Comparison of ENCODE assay signal across 20 cellular contexts in the genomic region with DNA sequence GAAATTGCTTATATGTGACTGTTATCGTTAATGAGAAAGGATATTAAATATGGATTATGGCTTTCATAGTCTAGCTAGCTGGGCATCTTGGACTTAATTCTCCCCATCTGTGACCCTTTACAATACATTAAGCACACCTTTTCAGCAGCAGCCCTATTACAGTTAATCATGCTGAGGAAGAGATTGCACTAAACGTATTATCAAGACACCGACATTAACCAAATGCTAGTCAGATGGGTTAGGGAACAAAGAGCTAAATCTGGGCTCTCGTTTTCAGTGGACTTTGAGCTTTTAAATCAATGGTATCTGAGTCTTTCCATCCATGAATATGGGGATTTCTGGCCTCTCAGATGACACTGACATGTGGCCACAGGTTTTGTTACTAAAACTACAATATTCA.
DNase-seq lines count a peak whose midpoint lies in the region; ATAC-seq, FAIRE-seq and TF ChIP-seq lines count a peak whose summit lies in the region.
"Had no signal": no experiment of that assay in that cellular context is flagged by ENCODE, and none has a peak within 500 bp of the region (broad histone marks: within the 10 kb centered on the region; RNA-seq: fewer than 3 reads in every experiment).

No MANE protein-coding gene starts in this region.

- H3K36me3 ChIP-seq in GM23338 (ENCODE audit: insufficient read depth) = no peaks in the 10 kb centered on the region
- H3K36me3 ChIP-seq: BLaER1 treated with 17β-estradiol and CSF1 and Interleukin-3, amounts not matched to agents 10 nM and 100 nM; SJSA1 had no signal

- no peaks in the 10 kb centered on the region for H3K4me1 Mint-ChIP-seq in activated naive CD8-positive, alpha-beta T cell treated with anti-CD3 and anti-CD28 coated beads for 36 hours
- no peaks in the 10 kb centered on the region for H3K4me1 Mint-ChIP-seq in GM23338

- ATAC-seq in GM23338 (no peak), HG03025 (IDR thresholded peaks at IDR 0.05; ENCODE audit: low FRiP score, unreplicated experiment) (no peak)

- H3K27ac Mint-ChIP-seq in activated naive CD8-positive, alpha-beta T cell treated with anti-CD3 and anti-CD28 coated beads for 36 hours = no peak overlapping the region
- H3K27ac Mint-ChIP-seq in GM23338 = no peak overlapping the region
- H3K27ac Mint-ChIP-seq: CD4-positive, alpha-beta T cell had no signal

- H4K20me1 ChIP-seq in GM23338 (replicated peaks; ENCODE audit: insufficient read depth) = no peaks in the 10 kb centered on the region
- H4K20me1 ChIP-seq: BLaER1 treated with 17β-estradiol and CSF1 and Interleukin-3, amounts not matched to agents 10 nM and 100 nM had no signal

- no peaks in the 10 kb centered on the region for H3K4me1 ChIP-seq in GM23338 (ENCODE audit: insufficient read depth)
- H3K4me1 ChIP-seq: SJSA1 had no signal

- no peaks in the 10 kb centered on the region for H3K27me3 Mint-ChIP-seq in activated naive CD8-positive, alpha-beta T cell treated with anti-CD3 and anti-CD28 coated beads for 36 hours
- no peaks in the 10 kb centered on the region for H3K27me3 Mint-ChIP-seq in GM23338 (ENCODE audit: insufficient read depth, low read depth, poor library complexity)
- H3K27me3 Mint-ChIP-seq: CD4-positive, alpha-beta T cell had no signal

- DNase-seq in D341Med (ENCODE audit: low spot score) (peak; percentile 53), NCI-H524 (lab: John Stamatoyannopoulos, UW) (peak; percentile 83 to 96), NCI-H82 treated with DMSO at 0.1 percent for 48 hours (lab: John Stamatoyannopoulos, UW; ENCODE audit: unreplicated experiment) (peak; percentile 89), GM23338 (ENCODE audit: low spot score) (no peak)
- DNase-seq in activated naive CD8-positive, alpha-beta T cell treated with anti-CD3 and anti-CD28 coated beads for 36 hours = no peak
- DNase-seq: CD4-positive, alpha-beta T cell; H7; KBM-7; NCI-H1105; NCI-H1436 treated with DMSO at 0.1 percent for 48 hours; NCI-H2029; Right ventricle myocardium superior; RPMI8226 had no signal

- H3K9me3 Mint-ChIP-seq in activated naive CD8-positive, alpha-beta T cell treated with anti-CD3 and anti-CD28 coated beads for 36 hours = peaks cover 14% of the 10 kb centered on the region
- H3K9me3 Mint-ChIP-seq in GM23338 = peaks cover 24% of the 10 kb centered on the region

- TF ChIP-seq CTCF in GM23338 (conservative IDR thresholded peaks at IDR 0.05; ENCODE audit: low read depth in 2 of 2) = no peak

- peaks cover 2% of the 10 kb centered on the region for H3K36me3 Mint-ChIP-seq in activated naive CD8-positive, alpha-beta T cell treated with anti-CD3 and anti-CD28 coated beads for 36 hours
- H3K36me3 Mint-ChIP-seq in GM23338 (ENCODE audit: low read depth) = peaks cover 9% of the 10 kb centered on the region; the same call in 2 of the 3 replicates

- no peaks in the 10 kb centered on the region for H3K27me3 ChIP-seq in GM23338 (ENCODE audit: insufficient read depth)
- H3K27me3 ChIP-seq: BLaER1 treated with 17β-estradiol and CSF1 and Interleukin-3, amounts not matched to agents 10 nM and 100 nM; SJSA1 had no signal

- H3K79me2 ChIP-seq in GM23338 (replicated peaks; ENCODE audit: insufficient read depth) = no peaks in the 10 kb centered on the region

- H3K27ac ChIP-seq in GM23338 (ENCODE audit: low read depth) = no peak overlapping the region
- H3K27ac ChIP-seq: SJSA1 had no signal

- no peak overlapping the region for H3K4me2 ChIP-seq in GM23338

- no peak overlapping the region for H3K4me3 ChIP-seq in GM23338
- H3K4me3 ChIP-seq: BLaER1 treated with 17β-estradiol and CSF1 and Interleukin-3, amounts not matched to agents 10 nM and 100 nM; SJSA1 had no signal

- H3K4me3 Mint-ChIP-seq in activated naive CD8-positive, alpha-beta T cell treated with anti-CD3 and anti-CD28 coated beads for 36 hours = no peak overlapping the region
- no peak overlapping the region for H3K4me3 Mint-ChIP-seq in GM23338
- H3K4me3 Mint-ChIP-seq: CD4-positive, alpha-beta T cell had no signal

- no peak overlapping the region for H2AFZ ChIP-seq in GM23338

- no peaks in the 10 kb centered on the region for H3F3A ChIP-seq in GM23338 (replicated peaks; ENCODE audit: low read depth)

- no peaks in the 10 kb centered on the region for H3K9me2 ChIP-seq in GM23338 (ENCODE audit: insufficient read depth)

- peak; percentile 56 for FAIRE-seq in islet of Langerhans (lab: Jason Lieb, UNC)
- FAIRE-seq: G401.6, GM19239, HTR-8/SVneo had no signal

TF ChIP-seq in GM23338, 12 proteins besides CTCF, POLR2A, EP300 and RAD21:
- TF ChIP-seq, protein P1, sequence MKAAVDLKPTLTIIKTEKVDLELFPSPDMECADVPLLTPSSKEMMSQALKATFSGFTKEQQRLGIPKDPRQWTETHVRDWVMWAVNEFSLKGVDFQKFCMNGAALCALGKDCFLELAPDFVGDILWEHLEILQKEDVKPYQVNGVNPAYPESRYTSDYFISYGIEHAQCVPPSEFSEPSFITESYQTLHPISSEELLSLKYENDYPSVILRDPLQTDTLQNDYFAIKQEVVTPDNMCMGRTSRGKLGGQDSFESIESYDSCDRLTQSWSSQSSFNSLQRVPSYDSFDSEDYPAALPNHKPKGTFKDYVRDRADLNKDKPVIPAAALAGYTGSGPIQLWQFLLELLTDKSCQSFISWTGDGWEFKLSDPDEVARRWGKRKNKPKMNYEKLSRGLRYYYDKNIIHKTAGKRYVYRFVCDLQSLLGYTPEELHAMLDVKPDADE (IDR thresholded peaks at IDR 0.05) = no peak
- TF ChIP-seq NANOG (IDR thresholded peaks at IDR 0.05; ENCODE audit: borderline replicate concordance) (no peak), ZNF331 (CRISPR knock-in tag; IDR thresholded peaks at IDR 0.05; ENCODE audit: low read depth) (no peak), EZH2 (IDR thresholded peaks at IDR 0.05; ENCODE audit: low read depth, unreplicated experiment) (no peak), ZNF114 (CRISPR knock-in tag; IDR thresholded peaks at IDR 0.05) (no peak), POLR2AphosphoS5 (IDR thresholded peaks at IDR 0.05; ENCODE audit: low read depth) (no peak)
TF ChIP-seq in GM23338: peak in this region for 0.

Comparison
In these comparisons a context has a peak if more than half of its experiments do, and no peak if none do; other contexts are left out.
1. DNase-seq: peak in D341Med (single experiment), NCI-H524 (2 of 2) and NCI-H82 treated with DMSO at 0.1 percent for 48 hours (single experiment); none in activated naive CD8-positive, alpha-beta T cell treated with anti-CD3 and anti-CD28 coated beads for 36 hours (single experiment) and GM23338 (single experiment).